ENCODE assay signal across 1 cellular context in the genomic region with DNA sequence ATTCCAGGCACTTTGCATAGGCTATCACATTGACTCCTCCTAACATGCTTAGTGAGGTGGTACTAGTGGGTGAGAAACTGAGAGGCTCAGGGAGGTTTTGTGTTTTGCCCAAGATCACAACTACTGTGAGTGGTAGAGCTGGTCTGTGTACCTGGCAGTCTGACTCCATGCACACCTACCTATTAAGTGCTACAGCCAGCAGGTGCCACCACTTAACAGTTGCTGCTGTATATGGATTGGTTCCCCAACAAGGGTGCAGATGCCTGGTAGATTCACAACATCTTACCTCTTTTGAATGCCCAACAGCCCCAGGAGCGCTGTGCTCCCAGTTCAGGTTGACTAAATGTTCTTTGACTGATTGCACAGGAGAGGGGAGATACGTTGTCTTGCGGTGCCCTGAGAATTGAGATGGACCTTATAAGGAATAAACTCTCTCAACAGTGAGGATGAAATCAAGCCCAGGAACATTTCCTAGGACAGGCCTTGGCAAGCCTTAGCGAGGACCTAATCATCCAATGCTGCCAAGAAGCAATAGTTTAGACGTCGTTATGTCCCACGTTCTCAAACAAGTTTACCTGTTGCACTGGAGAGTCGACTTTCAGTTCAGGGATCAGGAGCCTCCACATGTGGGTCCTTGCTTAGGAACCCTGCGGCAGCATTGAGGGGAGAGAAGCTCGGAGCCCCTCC.
TF ChIP-seq lines count a peak whose summit lies in the region.

No MANE protein-coding gene starts in this region.

TF ChIP-seq in IMR-90, 13 proteins besides CTCF, POLR2A, EP300 and RAD21:
- TF ChIP-seq NFE2L2 (IDR thresholded peaks at IDR 0.05; ENCODE audit: low read depth, low read length), result no peak
- TF ChIP-seq SMC3 (IDR thresholded peaks at IDR 0.05; ENCODE audit: low read depth, low read length), result no peak
- no peak for TF ChIP-seq CEBPB (IDR thresholded peaks at IDR 0.05; ENCODE audit: low read depth, low read length)
